Comparison of ENCODE assay signal across 8 cellular contexts in genomic region chr11:68471360-68472340, GRCh38. TPM values are rescaled to one million over a fixed set of nuclear protein-coding genes. Genes with fewer than 3 reads are reported as not detected.
DNase-seq lines count a peak whose midpoint lies in the region; ATAC-seq and TF ChIP-seq lines count a peak whose summit lies in the region.

No MANE protein-coding gene starts in this region.

- H3K27ac ChIP-seq in RWPE2 (ENCODE audit: poor library complexity, severe bottlenecking) = peak overlapping the region; percentile 12

- TF ChIP-seq CTCF in RWPE2 (IDR thresholded peaks at IDR 0.05; ENCODE audit: poor library complexity, severe bottlenecking) = no peak
- no peak for TF ChIP-seq CTCF in progenitor cell of endocrine pancreas (IDR thresholded peaks at IDR 0.05; ENCODE audit: unreplicated experiment)

- no peaks in the 10 kb centered on the region for H3K9me3 ChIP-seq in RWPE2 (ENCODE audit: severe bottlenecking)

- H3K4me3 Mint-ChIP-seq in progenitor cell of endocrine pancreas (ENCODE audit: low read depth) = no peak overlapping the region

- no peaks in the 10 kb centered on the region for H3K27me3 ChIP-seq in RWPE2 (ENCODE audit: insufficient read depth, poor library complexity, severe bottlenecking)

- no peaks in the 10 kb centered on the region for H3K27me3 Mint-ChIP-seq in progenitor cell of endocrine pancreas

- ATAC-seq in RWPE2 (ENCODE audit: low read depth) = peak; percentile 61
- no peak for ATAC-seq in GM21390 (IDR thresholded peaks at IDR 0.05; ENCODE audit: unreplicated experiment)
- no peak for ATAC-seq in GM19463 (IDR thresholded peaks at IDR 0.05; ENCODE audit: unreplicated experiment)
- no peak for ATAC-seq in Right ventricle myocardium superior (ENCODE audit: poor library complexity)

- H3K36me3 ChIP-seq in RWPE2 (ENCODE audit: low read depth) = peaks cover 35% of the 10 kb centered on the region

- peaks cover 40% of the 10 kb centered on the region for H3K36me3 Mint-ChIP-seq in progenitor cell of endocrine pancreas (ENCODE audit: insufficient read depth)

- peaks cover 17% of the 10 kb centered on the region for H3K9me3 Mint-ChIP-seq in progenitor cell of endocrine pancreas (ENCODE audit: low read depth)

- no peak overlapping the region for H3K4me3 ChIP-seq in RWPE2 (ENCODE audit: severe bottlenecking)

- peaks cover 17% of the 10 kb centered on the region for H3K4me1 ChIP-seq in RWPE2 (ENCODE audit: insufficient read depth, poor library complexity, severe bottlenecking)

- peaks cover 25% of the 10 kb centered on the region for H3K4me1 Mint-ChIP-seq in progenitor cell of endocrine pancreas (ENCODE audit: low read depth)

- DNase-seq in GDM1 (lab: John Stamatoyannopoulos, UW) (peak; percentile 76), RWPE2 (ENCODE audit: low spot score) (no peak), astrocyte of the hippocampus (ENCODE audit: low read depth, low spot score) (peak; percentile 91), progenitor cell of endocrine pancreas (ENCODE audit: low spot score, unreplicated experiment) (no peak), mesenteric fat pad (ENCODE audit: low spot score) (no peak), Right ventricle myocardium superior (no peak)

- H3K27ac Mint-ChIP-seq in progenitor cell of endocrine pancreas = peak overlapping the region; percentile 59

- intact Hi-C loops in Right ventricle myocardium superior (cut with DNase I) = no loop called here

RNA-seq across cellular contexts. Expression of gene PPP6R3, which starts 11.1 kb away (rescaled TPM):
- 123 and 124 TPM in 2 replicates for total RNA-seq in progenitor cell of endocrine pancreas
- total RNA-seq in mesenteric fat pad = 81.3 TPM
- 73.9 TPM for total RNA-seq in Right ventricle myocardium superior

Comparison
In these comparisons a context has a peak if more than half of its experiments do, and no peak if none do; other contexts are left out.
1. DNase-seq: peak in GDM1 (single experiment) and astrocyte of the hippocampus (single experiment); none in RWPE2 (single experiment), progenitor cell of endocrine pancreas (single experiment), mesenteric fat pad (single experiment) and Right ventricle myocardium superior (single experiment).